ENCODE assay signal across 1 cellular context in the genomic region with DNA sequence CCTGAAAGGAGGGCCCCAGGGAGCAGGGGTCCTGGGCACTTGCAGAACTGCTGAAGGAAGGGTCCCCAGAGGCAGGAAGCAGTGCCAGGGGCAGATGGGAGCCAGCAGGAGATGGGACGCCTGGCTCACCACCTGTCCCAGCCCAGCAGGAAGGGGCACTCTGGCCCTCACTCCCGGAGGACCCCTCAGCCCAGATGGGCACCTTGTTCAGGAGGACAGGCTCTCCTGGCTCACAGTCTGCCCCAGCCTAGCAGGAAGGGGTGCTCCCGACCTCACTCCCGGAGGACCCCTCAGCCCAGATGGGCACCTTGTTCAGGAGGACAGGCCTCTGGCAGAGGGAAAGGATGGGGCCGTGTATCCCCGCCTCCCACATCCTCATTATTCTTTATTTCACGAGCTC.
TF ChIP-seq lines count a peak whose summit lies in the region.

No MANE protein-coding gene starts in this region.

TF ChIP-seq in H1, 55 proteins besides CTCF, POLR2A, EP300 and RAD21:
- TF ChIP-seq SUZ12 (IDR thresholded peaks at IDR 0.05; ENCODE audit: low read length) (no peak), POU5F1 (IDR thresholded peaks at IDR 0.05; ENCODE audit: low read depth, low read length) (no peak), MAFK (IDR thresholded peaks at IDR 0.05; ENCODE audit: low read depth, low read length) (no peak), TBP (IDR thresholded peaks at IDR 0.05; ENCODE audit: low read depth, low read length) (no peak)
